9 cellular contexts compared by ENCODE assay signal in the genomic region with DNA sequence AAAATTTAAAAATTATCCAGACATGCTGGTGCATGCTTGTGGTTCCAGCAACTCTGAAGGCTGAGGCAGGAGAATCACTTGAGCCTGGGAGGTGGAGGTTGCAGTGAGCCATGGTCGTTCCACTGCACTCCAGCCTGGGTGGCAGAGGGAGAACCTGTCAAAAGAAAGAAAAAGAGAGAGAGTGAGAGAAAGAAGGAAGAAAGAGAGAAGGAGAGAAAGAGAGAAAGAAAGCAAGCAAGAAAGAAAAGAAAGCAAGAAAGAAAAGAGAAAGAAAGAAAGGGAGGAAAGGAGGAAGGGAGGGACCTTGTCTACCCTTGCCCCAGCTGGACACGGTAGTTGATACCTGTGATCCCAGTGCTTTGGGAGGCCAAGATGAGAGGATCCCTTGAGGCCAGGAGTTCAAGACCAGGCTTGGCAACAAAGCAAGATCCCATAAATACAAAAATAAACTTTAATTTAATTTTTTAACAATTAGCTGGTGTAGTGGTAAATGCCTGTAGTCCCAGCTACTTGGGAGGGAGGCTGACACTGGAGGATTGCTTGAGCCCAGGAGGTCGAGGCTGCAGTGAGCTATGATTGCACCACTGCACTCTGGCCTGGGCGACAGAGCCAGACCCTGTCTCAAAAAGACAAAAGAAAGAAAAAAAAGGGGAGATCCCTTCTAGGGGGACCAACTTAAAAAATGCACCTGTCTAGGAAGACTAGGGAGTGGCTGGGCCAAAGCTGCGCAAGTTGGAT. TPM values are rescaled to one million over a fixed set of nuclear protein-coding genes. Genes with fewer than 3 reads are reported as not detected.
DNase-seq lines count a peak whose midpoint lies in the region; ATAC-seq and TF ChIP-seq lines count a peak whose summit lies in the region.
"Had no signal": no experiment of that assay in that cellular context is flagged by ENCODE, and none has a peak within 500 bp of the region (broad histone marks: within the 10 kb centered on the region; RNA-seq: fewer than 3 reads in every experiment).

No MANE protein-coding gene starts in this region.

- H3K27me3 ChIP-seq in BLaER1, result peaks cover 9% of the 10 kb centered on the region; the same call in 1 of the 2 replicates
- no peaks in the 10 kb centered on the region for H3K27me3 ChIP-seq in naive thymus-derived CD4-positive, alpha-beta T cell (ENCODE audit: control insufficient read depth in 2 of 2, insufficient read depth in 2 of 2, low read length in 2 of 2)
- H3K27me3 ChIP-seq: SJSA1 had no signal

- H3K27ac Mint-ChIP-seq in IgD-negative memory B cell (no peak overlapping the region), HFFc6 (no peak overlapping the region)
- no peak overlapping the region for H3K27ac Mint-ChIP-seq in dendritic cell treated with granulocyte-macrophage colony-stimulating factor and Interleukin-4, amounts not matched to agents 40 ng/mL and 50 ng/mL, for 4 days
- peak overlapping the region; percentile 20 to 96 (median 62) for H3K27ac Mint-ChIP-seq in naive thymus-derived CD4-positive, alpha-beta T cell

- H3K9ac ChIP-seq in BLaER1, result 0 out of 2 replicates have a peak overlapping the region, but pooled peaks have one; percentile 34

- peaks cover 44% of the 10 kb centered on the region for H3K4me1 ChIP-seq in BLaER1
- peaks cover 0 to 8% of the 10 kb centered on the region in 2 donors for H3K4me1 ChIP-seq in naive thymus-derived CD4-positive, alpha-beta T cell (ENCODE audit: control insufficient read depth in 2 of 2, insufficient read depth in 2 of 2, low read length in 2 of 2)
- H3K4me1 ChIP-seq: SJSA1 had no signal

- peak overlapping the region; percentile 62 for H3K4me3 ChIP-seq in BLaER1
- peak overlapping the region; percentile 53 for H3K4me3 ChIP-seq in naive thymus-derived CD4-positive, alpha-beta T cell (ENCODE audit: low read length)
- H3K4me3 ChIP-seq: SJSA1 had no signal

- H3K36me3 Mint-ChIP-seq in IgD-negative memory B cell, result no peaks in the 10 kb centered on the region
- no peaks in the 10 kb centered on the region for H3K36me3 Mint-ChIP-seq in dendritic cell treated with granulocyte-macrophage colony-stimulating factor and Interleukin-4, amounts not matched to agents 40 ng/mL and 50 ng/mL, for 4 days (ENCODE audit: low read depth)
- peaks cover 0 to 2% (median 0%) of the 10 kb centered on the region in 5 donors for H3K36me3 Mint-ChIP-seq in naive thymus-derived CD4-positive, alpha-beta T cell
- no peaks in the 10 kb centered on the region for H3K36me3 Mint-ChIP-seq in HFFc6 (ENCODE audit: low read depth)

- H3K27ac ChIP-seq in BLaER1, result no peak overlapping the region
- H3K27ac ChIP-seq in naive thymus-derived CD4-positive, alpha-beta T cell (ENCODE audit: low read depth, low read length), result peak overlapping the region; percentile 45
- H3K27ac ChIP-seq: SJSA1 had no signal

- H3K9me3 ChIP-seq in BLaER1, result no peaks in the 10 kb centered on the region
- H3K9me3 ChIP-seq in naive thymus-derived CD4-positive, alpha-beta T cell (ENCODE audit: control insufficient read depth in 2 of 3, low read length in 3 of 3), result no peaks in the 10 kb centered on the region
- H3K9me3 ChIP-seq: SJSA1 had no signal

- intact Hi-C loops in dendritic cell treated with granulocyte-macrophage colony-stimulating factor and Interleukin-4, amounts not matched to agents 40 ng/mL and 50 ng/mL, for 4 days (cut with micrococcal nuclease), result no loop called here
- intact Hi-C loops in naive thymus-derived CD4-positive, alpha-beta T cell (cut with micrococcal nuclease), result loop anchor here in 1 of 2 donors (1.0 to 2.0 kb wide), 3 partner anchors 23 to 66 kb away; a partner anchor contains a TSS

- POLR2A ChIA-PET in naive thymus-derived CD4-positive, alpha-beta T cell (lab: Charles Lee), result interaction anchor here (0.6 to 2.1 kb wide), 12 partner anchors 10 to 405 kb away, joined by 3 to 7 read pairs (median 3); a partner anchor contains a TSS

- no peak for DNase-seq in naive thymus-derived CD4-positive, alpha-beta T cell
- DNase-seq in GM13977 (ENCODE audit: low spot score) (no peak), NCI-H748 (lab: John Stamatoyannopoulos, UW; ENCODE audit: unreplicated experiment) (no peak), HFFc6 (no peak)

- H3K36me3 ChIP-seq in BLaER1, result no peaks in the 10 kb centered on the region
- no peaks in the 10 kb centered on the region for H3K36me3 ChIP-seq in naive thymus-derived CD4-positive, alpha-beta T cell (ENCODE audit: control insufficient read depth in 2 of 3, insufficient read depth in 3 of 3, low read length in 3 of 3)
- H3K36me3 ChIP-seq: SJSA1 had no signal

- H3K27me3 Mint-ChIP-seq in IgD-negative memory B cell (peaks cover 15% of the 10 kb centered on the region), HFFc6 (ENCODE audit: insufficient read depth) (peaks cover 20% of the 10 kb centered on the region)
- H3K27me3 Mint-ChIP-seq in dendritic cell treated with granulocyte-macrophage colony-stimulating factor and Interleukin-4, amounts not matched to agents 40 ng/mL and 50 ng/mL, for 4 days, result peaks cover 80% of the 10 kb centered on the region
- H3K27me3 Mint-ChIP-seq in naive thymus-derived CD4-positive, alpha-beta T cell, result peaks cover 0 to 26% (median 0%) of the 10 kb centered on the region in 5 donors

- peak overlapping the region; percentile 35 to 89 (median 59) for H3K4me3 Mint-ChIP-seq in IgD-negative memory B cell
- H3K4me3 Mint-ChIP-seq in dendritic cell treated with granulocyte-macrophage colony-stimulating factor and Interleukin-4, amounts not matched to agents 40 ng/mL and 50 ng/mL, for 4 days, result peak overlapping the region; percentile 43
- H3K4me3 Mint-ChIP-seq in naive thymus-derived CD4-positive, alpha-beta T cell, result peak overlapping the region; percentile 72 to 85 (median 78)
- no peak overlapping the region for H3K4me3 Mint-ChIP-seq in HFFc6

- H3K4me1 Mint-ChIP-seq in IgD-negative memory B cell, result peaks cover 3 to 9% (median 4%) of the 10 kb centered on the region in 3 donors
- H3K4me1 Mint-ChIP-seq in dendritic cell treated with granulocyte-macrophage colony-stimulating factor and Interleukin-4, amounts not matched to agents 40 ng/mL and 50 ng/mL, for 4 days (ENCODE audit: low read depth), result peaks cover 24% of the 10 kb centered on the region
- H3K4me1 Mint-ChIP-seq in naive thymus-derived CD4-positive, alpha-beta T cell, result peaks cover 8 to 26% (median 21%) of the 10 kb centered on the region in 7 donors
- H3K4me1 Mint-ChIP-seq in HFFc6 (ENCODE audit: low read depth), result no peaks in the 10 kb centered on the region

- TF ChIP-seq CTCF in GM13977 (IDR thresholded peaks at IDR 0.05; ENCODE audit: extremely low read depth, insufficient read depth, missing control alignments) (no peak), HFFc6 (IDR thresholded peaks at IDR 0.05) (no peak)

- in situ Hi-C loops in GM13977 (cut with MboI; ENCODE audit: low pct_unique_long_range_greater_than_20kb, low sequenced_read_pairs, unreplicated experiment), result no loop called here

- H3K4me2 ChIP-seq in BLaER1, result peak overlapping the region; percentile 84

- H3K9me3 Mint-ChIP-seq in IgD-negative memory B cell (no peaks in the 10 kb centered on the region), HFFc6 (no peaks in the 10 kb centered on the region)
- H3K9me3 Mint-ChIP-seq in dendritic cell treated with granulocyte-macrophage colony-stimulating factor and Interleukin-4, amounts not matched to agents 40 ng/mL and 50 ng/mL, for 4 days, result no peaks in the 10 kb centered on the region
- H3K9me3 Mint-ChIP-seq in naive thymus-derived CD4-positive, alpha-beta T cell, result no peaks in the 10 kb centered on the region

- no peaks in the 10 kb centered on the region for H4K20me1 ChIP-seq in BLaER1

- ATAC-seq in naive thymus-derived CD4-positive, alpha-beta T cell, result no peak
- no peak for ATAC-seq in HG03196 (IDR thresholded peaks at IDR 0.05; ENCODE audit: unreplicated experiment)

- CTCF ChIA-PET in naive thymus-derived CD4-positive, alpha-beta T cell (lab: Charles Lee), result interaction anchor here (0.6 to 3.4 kb wide), 7 partner anchors 11 to 72 kb away, joined by 3 to 8 read pairs (median 5); no protein-coding TSS in a partner anchor

RNA-seq across cellular contexts. Expression of a gene that starts 9.2 kb away (rescaled TPM):
- polyA plus RNA-seq in IgD-negative memory B cell, result not detected
- under 1 TPM; 0.11 to 0.64 (median 0.44) TPM for total RNA-seq in naive thymus-derived CD4-positive, alpha-beta T cell
- polyA plus RNA-seq in naive thymus-derived CD4-positive, alpha-beta T cell, result not detected
- total RNA-seq in HFFc6 (2021; fragmentation: NEBNext Ultra II Directional; extraction: Animal tissue kit (Norgen Biotek cat#: 25700)), result under 1 TPM; 0.50 to 0.99 (median 0.86) TPM

RNA-seq across cellular contexts. Expression of a gene that starts 13.9 kb away (rescaled TPM):
- polyA plus RNA-seq in IgD-negative memory B cell, result 25.6 TPM
- total RNA-seq in naive thymus-derived CD4-positive, alpha-beta T cell, result 100 to 1,000 TPM in 4 of 5 experiments, 10 to 100 TPM in 1; 75.6 to 124 (median 115) TPM
- 10 to 100 TPM; 23.7 to 30.1 TPM for polyA plus RNA-seq in naive thymus-derived CD4-positive, alpha-beta T cell
- 10 to 100 TPM; 50.6 to 54.5 (median 51.7) TPM for total RNA-seq in HFFc6 (2021; fragmentation: NEBNext Ultra II Directional; extraction: Animal tissue kit (Norgen Biotek cat#: 25700))

RNA-seq across cellular contexts. Expression of a gene that starts 28.8 kb away (rescaled TPM):
- 0.78 TPM for polyA plus RNA-seq in IgD-negative memory B cell
- total RNA-seq in naive thymus-derived CD4-positive, alpha-beta T cell, result 1 to 10 TPM; 1.6 to 7.8 (median 2.2) TPM
- under 1 TPM in 1 of 2 donors, not detected in 1; 0.85 TPM for polyA plus RNA-seq in naive thymus-derived CD4-positive, alpha-beta T cell
- total RNA-seq in HFFc6 (2021; fragmentation: NEBNext Ultra II Directional; extraction: Animal tissue kit (Norgen Biotek cat#: 25700)), result 1 to 10 TPM in 3 of 6 experiments, under 1 TPM in 3; 0.66 to 1.6 (median 1.0) TPM

RNA-seq across cellular contexts. Expression of a gene that starts 46.1 kb away (rescaled TPM):
- 7.3 TPM for polyA plus RNA-seq in IgD-negative memory B cell
- total RNA-seq in naive thymus-derived CD4-positive, alpha-beta T cell, result 10 to 100 TPM; 15.8 to 42.4 (median 23.3) TPM
- 1 to 10 TPM; 5.7 to 9.8 TPM for polyA plus RNA-seq in naive thymus-derived CD4-positive, alpha-beta T cell
- 10 to 100 TPM; 14.4 to 21.4 (median 18.9) TPM for total RNA-seq in HFFc6 (2021; fragmentation: NEBNext Ultra II Directional; extraction: Animal tissue kit (Norgen Biotek cat#: 25700))

RNA-seq across cellular contexts. Expression of a gene that starts 56.6 kb away (rescaled TPM):
- polyA plus RNA-seq in IgD-negative memory B cell, result 39.3 TPM
- total RNA-seq in naive thymus-derived CD4-positive, alpha-beta T cell, result 10 to 100 TPM; 33.5 to 80.0 (median 65.7) TPM
- polyA plus RNA-seq in naive thymus-derived CD4-positive, alpha-beta T cell, result 10 to 100 TPM; 25.1 to 52.7 TPM
- total RNA-seq in HFFc6 (2021; fragmentation: NEBNext Ultra II Directional; extraction: Animal tissue kit (Norgen Biotek cat#: 25700)), result 10 to 100 TPM; 22.9 to 33.6 (median 26.5) TPM

Comparison
In these comparisons a context has a peak if more than half of its experiments do, and no peak if none do; other contexts are left out.
1. H3K27ac Mint-ChIP-seq: peak in naive thymus-derived CD4-positive, alpha-beta T cell (9 of 9); none in IgD-negative memory B cell (0 of 3), dendritic cell treated with granulocyte-macrophage colony-stimulating factor and Interleukin-4, amounts not matched to agents 40 ng/mL and 50 ng/mL, for 4 days (single experiment) and HFFc6 (single experiment).